Comparison of ENCODE assay signal across 17 cellular contexts in the genomic region with DNA sequence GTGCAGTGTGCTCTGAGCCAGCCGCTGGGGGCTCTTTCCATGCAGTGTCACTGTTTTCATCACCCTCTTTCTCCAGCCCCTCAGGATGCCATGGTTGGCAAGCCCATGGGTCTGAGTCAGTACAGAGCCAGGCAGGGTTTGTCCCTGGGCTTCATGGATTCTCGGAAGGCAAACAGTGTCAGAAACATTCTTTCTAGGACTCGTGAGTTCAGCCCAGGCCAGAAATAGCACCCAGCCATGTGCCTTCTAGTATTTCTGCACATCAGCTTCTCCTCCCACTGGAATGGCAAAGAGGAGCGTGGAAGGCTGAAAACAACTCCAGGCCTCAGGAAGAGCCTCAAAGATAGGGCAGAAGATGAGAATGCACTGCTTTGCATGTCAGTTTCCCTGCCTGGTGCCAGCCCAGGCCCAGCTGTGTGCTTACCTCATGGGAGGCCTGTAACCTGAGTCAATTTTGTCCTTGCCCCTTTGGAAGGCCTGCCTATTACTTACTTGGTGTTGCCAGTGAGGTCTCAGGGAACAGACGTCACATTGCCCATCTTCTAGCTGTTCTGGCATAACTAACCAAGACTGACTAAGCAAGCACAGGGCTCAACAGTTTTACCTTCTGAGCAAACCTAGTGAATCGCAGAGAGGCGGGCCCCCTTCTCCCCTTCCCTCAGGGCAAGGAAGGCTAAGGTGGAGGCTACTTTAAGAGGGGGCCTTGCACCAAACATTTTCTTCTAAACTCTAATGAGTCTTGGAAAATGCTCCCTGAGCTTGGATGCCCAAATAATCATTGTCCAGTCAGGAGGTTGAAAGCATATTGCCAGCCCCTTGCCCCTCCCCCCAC. TPM values are rescaled to one million over a fixed set of nuclear protein-coding genes. Genes with fewer than 3 reads are reported as not detected.
DNase-seq lines count a peak whose midpoint lies in the region; ATAC-seq and TF ChIP-seq lines count a peak whose summit lies in the region.
"Had no signal": no experiment of that assay in that cellular context is flagged by ENCODE, and none has a peak within 500 bp of the region (broad histone marks: within the 10 kb centered on the region; RNA-seq: fewer than 3 reads in every experiment).

No MANE protein-coding gene starts in this region.

- intact Hi-C loops in esophagus muscularis mucosa (cut with DNase I), result loop anchor here (2.0 to 5.0 kb wide), 2 partner anchors 33 to 58 kb away; no protein-coding TSS in a partner anchor

- H3K9me3 ChIP-seq in esophagus muscularis mucosa (no peaks in the 10 kb centered on the region), thoracic aorta (no peaks in the 10 kb centered on the region)

- H3K4me1 ChIP-seq in esophagus muscularis mucosa (peaks cover 17 to 55% (median 49%) of the 10 kb centered on the region in 4 donors), thoracic aorta (ENCODE audit: control insufficient read depth in 1 of 2, low read depth in 2 of 2) (peaks cover 8 to 24% of the 10 kb centered on the region in 2 donors)

- H3K27me3 ChIP-seq in esophagus muscularis mucosa (no peaks in the 10 kb centered on the region), thoracic aorta (replicated peaks; ENCODE audit: insufficient read depth) (no peaks in the 10 kb centered on the region)
- H3K27me3 ChIP-seq: dorsolateral prefrontal cortex had no signal

- H3K36me3 ChIP-seq in esophagus muscularis mucosa, result no peaks in the 10 kb centered on the region
- H3K36me3 ChIP-seq in thoracic aorta, result no peaks in the 10 kb centered on the region

- no peak for TF ChIP-seq CTCF in esophagus muscularis mucosa (IDR thresholded peaks at IDR 0.05)
- TF ChIP-seq CTCF in thoracic aorta (IDR thresholded peaks at IDR 0.05), result peak; percentile 14

- WGBS in esophagus muscularis mucosa, result 68% methylated on average over 5 of the region's 7 CpGs

- H3K4me3 ChIP-seq in esophagus muscularis mucosa (no peak overlapping the region), thoracic aorta (no peak overlapping the region)
- H3K4me3 ChIP-seq: dorsolateral prefrontal cortex had no signal

- TF ChIP-seq POLR2A in esophagus muscularis mucosa (IDR thresholded peaks at IDR 0.05; ENCODE audit: low read depth), result no peak

- peak overlapping the region; percentile 79 to 83 (median 80) for H3K27ac ChIP-seq in esophagus muscularis mucosa (replicated peaks in 1 of 4)
- peak overlapping the region; percentile 47 to 66 for H3K27ac ChIP-seq in thoracic aorta
- H3K27ac ChIP-seq: VCaP had no signal

- ATAC-seq in thoracic aorta (ENCODE audit: insufficient number of reproducible peaks, low FRiP score, low read depth) (peak; percentile 87), GM21360 (IDR thresholded peaks at IDR 0.05; ENCODE audit: unreplicated experiment) (no peak), HG02798 (IDR thresholded peaks at IDR 0.05; ENCODE audit: poor library complexity, unreplicated experiment) (no peak)
- ATAC-seq: activated naive CD8-positive, alpha-beta T cell treated with anti-CD3 and anti-CD28 coated beads, Interleukin-2, amount 50 U/mL, for 24 hours; CD8-positive, alpha-beta T cell; left lobe of liver; stimulated activated effector memory CD8-positive, alpha-beta T cell treated with anti-CD3 and anti-CD28 coated beads, Interleukin-12 subunit alpha, Interleukin-12 subunit beta, amount 100 ng/mL, for 72 hours had no signal

- DNase-seq in LHCN-M2 (ENCODE audit: low read depth), result peak; percentile 23
- no peak for DNase-seq in esophagus muscularis mucosa (ENCODE audit: extremely low spot score)
- DNase-seq in mucosa of gallbladder (ENCODE audit: low spot score), result peak; percentile 44
- DNase-seq in thoracic aorta (ENCODE audit: low spot score), result peak; percentile 66
- no peak for DNase-seq in stimulated activated CD4-positive, alpha-beta T cell treated with anti-CD3 and anti-CD28 coated beads, Interleukin-2, amount 100 ng/mL, for 48 hours
- DNase-seq in NCI-H748 treated with DMSO at 0.1 percent for 48 hours (lab: John Stamatoyannopoulos, UW), result no peak
- DNase-seq: activated naive CD8-positive, alpha-beta T cell treated with anti-CD3 and anti-CD28 coated beads, Interleukin-2, amount 50 U/mL, for 24 hours; CD8-positive, alpha-beta T cell; glutamatergic neuron; NCI-H1694; stimulated activated CD4-positive, alpha-beta T cell treated with anti-CD3 and anti-CD28 coated beads, Interleukin-2, amount 100 ng/mL, for 24 hours had no signal

- TF ChIP-seq EP300 in esophagus muscularis mucosa (IDR thresholded peaks at IDR 0.05), result peak; percentile 93

RNA-seq across cellular contexts. Expression of gene GLUL, which starts 42.5 kb away (rescaled TPM):
- total RNA-seq in LHCN-M2 (2014; rRNA removed) (314 and 387 TPM in 2 replicates), esophagus muscularis mucosa (1,000 to 10,000 TPM; 2,071 to 4,011 (median 3,051) TPM), mucosa of gallbladder (356 TPM), thoracic aorta (100 to 1,000 TPM; 705 to 998 TPM)
- 122 TPM for polyA plus RNA-seq in LHCN-M2 (2012)

RNA-seq across cellular contexts. Expression of gene TEDDM1, which starts 51.3 kb away (rescaled TPM):
- total RNA-seq in LHCN-M2 (2014; rRNA removed) (not detected in 2 replicates), esophagus muscularis mucosa (not detected), mucosa of gallbladder (not detected), thoracic aorta (not detected)
- polyA plus RNA-seq in LHCN-M2 (2012), result 0.02 TPM
- total RNA-seq: CD8-positive, alpha-beta T cell; dorsolateral prefrontal cortex; left lobe of liver had no signal

Comparison
In these comparisons a context has a peak if more than half of its experiments do, and no peak if none do; other contexts are left out.
1. DNase-seq: peak in LHCN-M2 (single experiment), mucosa of gallbladder (single experiment) and thoracic aorta (single experiment); none in esophagus muscularis mucosa (single experiment), stimulated activated CD4-positive, alpha-beta T cell treated with anti-CD3 and anti-CD28 coated beads, Interleukin-2, amount 100 ng/mL, for 48 hours (0 of 2) and NCI-H748 treated with DMSO at 0.1 percent for 48 hours (single experiment).